ENCODE assay signal across 1 cellular context in the genomic region with DNA sequence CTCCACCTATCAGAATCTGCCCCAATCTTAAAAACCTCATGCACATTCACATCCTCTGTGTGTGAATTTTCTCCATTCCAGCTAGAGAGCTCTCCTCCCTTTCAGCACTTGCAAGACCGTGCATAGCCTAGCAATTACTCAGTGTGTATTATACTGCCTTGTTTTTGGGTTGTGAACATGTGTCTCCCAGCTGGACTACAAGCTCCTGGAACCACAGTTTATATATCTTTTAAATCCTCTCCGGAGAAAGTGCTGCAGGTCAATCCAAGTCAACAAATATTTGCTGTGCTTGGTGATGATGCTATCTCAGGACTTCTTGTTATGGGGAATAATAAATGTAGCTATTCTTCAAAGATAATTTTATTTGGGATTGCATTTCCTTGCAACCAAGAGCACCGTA.
TF ChIP-seq lines count a peak whose summit lies in the region.

No MANE protein-coding gene starts in this region.

TF ChIP-seq in IMR-90, 13 proteins besides CTCF, POLR2A, EP300 and RAD21 (continued from another document):
- no peak for TF ChIP-seq CEBPB (IDR thresholded peaks at IDR 0.05; ENCODE audit: low read depth, low read length)
- no peak for TF ChIP-seq MXI1 (IDR thresholded peaks at IDR 0.05; ENCODE audit: borderline replicate concordance, low read depth, low read length)
- TF ChIP-seq NFE2L2 (IDR thresholded peaks at IDR 0.05; ENCODE audit: low read depth, low read length), result no peak
- TF ChIP-seq, protein P1, sequence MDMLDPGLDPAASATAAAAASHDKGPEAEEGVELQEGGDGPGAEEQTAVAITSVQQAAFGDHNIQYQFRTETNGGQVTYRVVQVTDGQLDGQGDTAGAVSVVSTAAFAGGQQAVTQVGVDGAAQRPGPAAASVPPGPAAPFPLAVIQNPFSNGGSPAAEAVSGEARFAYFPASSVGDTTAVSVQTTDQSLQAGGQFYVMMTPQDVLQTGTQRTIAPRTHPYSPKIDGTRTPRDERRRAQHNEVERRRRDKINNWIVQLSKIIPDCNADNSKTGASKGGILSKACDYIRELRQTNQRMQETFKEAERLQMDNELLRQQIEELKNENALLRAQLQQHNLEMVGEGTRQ (IDR thresholded peaks at IDR 0.05; ENCODE audit: low read depth, low read length), result no peak
- no peak for TF ChIP-seq RCOR1 (IDR thresholded peaks at IDR 0.05; ENCODE audit: insufficient replicate concordance, low read length)
